Comparison of ENCODE assay signal across 2 cellular contexts in the genomic region with DNA sequence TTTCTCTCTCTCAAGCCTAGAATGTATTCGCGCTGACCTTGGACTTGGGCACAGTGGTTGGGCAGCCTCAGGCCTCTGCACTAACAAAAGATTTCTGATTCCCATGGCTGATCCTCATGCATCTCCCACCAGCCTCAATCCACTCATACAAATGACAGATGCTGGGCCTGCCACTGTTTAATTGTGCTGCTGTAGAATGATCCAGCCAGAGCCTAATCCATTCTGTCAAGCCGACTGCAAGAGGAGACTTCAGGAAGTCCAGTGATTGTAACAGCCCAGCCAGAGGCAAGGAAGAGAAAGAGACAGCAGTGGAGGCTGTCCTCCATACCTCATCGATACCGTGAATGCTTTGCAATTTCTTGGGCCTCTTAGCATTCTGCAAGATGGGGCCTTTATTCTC.
TF ChIP-seq lines count a peak whose summit lies in the region.

No MANE protein-coding gene starts in this region.

TF ChIP-seq in HepG2, 621 proteins besides CTCF, POLR2A, EP300 and RAD21 (continued from another document):
- TF ChIP-seq ZNF558 (CRISPR knock-in tag; IDR thresholded peaks at IDR 0.05; ENCODE audit: borderline replicate concordance) (no peak), MYNN (CRISPR knock-in tag; IDR thresholded peaks at IDR 0.05; ENCODE audit: low read depth) (no peak)

TF ChIP-seq in SK-N-SH treated with all-trans-retinoic acid at 6 μM for 48 hours, 23 proteins besides CTCF, POLR2A, EP300 and RAD21 (continued from another document):
- TF ChIP-seq, protein P1, sequence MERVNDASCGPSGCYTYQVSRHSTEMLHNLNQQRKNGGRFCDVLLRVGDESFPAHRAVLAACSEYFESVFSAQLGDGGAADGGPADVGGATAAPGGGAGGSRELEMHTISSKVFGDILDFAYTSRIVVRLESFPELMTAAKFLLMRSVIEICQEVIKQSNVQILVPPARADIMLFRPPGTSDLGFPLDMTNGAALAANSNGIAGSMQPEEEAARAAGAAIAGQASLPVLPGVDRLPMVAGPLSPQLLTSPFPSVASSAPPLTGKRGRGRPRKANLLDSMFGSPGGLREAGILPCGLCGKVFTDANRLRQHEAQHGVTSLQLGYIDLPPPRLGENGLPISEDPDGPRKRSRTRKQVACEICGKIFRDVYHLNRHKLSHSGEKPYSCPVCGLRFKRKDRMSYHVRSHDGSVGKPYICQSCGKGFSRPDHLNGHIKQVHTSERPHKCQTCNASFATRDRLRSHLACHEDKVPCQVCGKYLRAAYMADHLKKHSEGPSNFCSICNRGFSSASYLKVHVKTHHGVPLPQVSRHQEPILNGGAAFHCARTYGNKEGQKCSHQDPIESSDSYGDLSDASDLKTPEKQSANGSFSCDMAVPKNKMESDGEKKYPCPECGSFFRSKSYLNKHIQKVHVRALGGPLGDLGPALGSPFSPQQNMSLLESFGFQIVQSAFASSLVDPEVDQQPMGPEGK (CRISPR knock-in tag; IDR thresholded peaks at IDR 0.05; ENCODE audit: borderline replicate concordance) = no peak
- TF ChIP-seq ZNF70 (CRISPR knock-in tag; IDR thresholded peaks at IDR 0.05) (no peak), ZC3H10 (CRISPR knock-in tag; IDR thresholded peaks at IDR 0.05) (no peak), CSDC2 (CRISPR knock-in tag; IDR thresholded peaks at IDR 0.05) (no peak), TCF4 (CRISPR knock-in tag; IDR thresholded peaks at IDR 0.05; ENCODE audit: borderline replicate concordance) (no peak)
